In genomic region chr3:149095487-149095886, GRCh38 we compare ENCODE assay signal across 12 cellular contexts. TPM values are rescaled to one million over a fixed set of nuclear protein-coding genes. Genes with fewer than 3 reads are reported as not detected.
A peak's percentile ranks its signal among the peaks of the same experiment; 100 is the strongest.
DNase-seq lines count a peak whose midpoint lies in the region; ATAC-seq and TF ChIP-seq lines count a peak whose summit lies in the region.
"Had no signal": no experiment of that assay in that cellular context is flagged by ENCODE, and none has a peak within 500 bp of the region (broad histone marks: within the 10 kb centered on the region; RNA-seq: fewer than 3 reads in every experiment).

No MANE protein-coding gene starts in this region.

- no peaks in the 10 kb centered on the region for H3K9me3 ChIP-seq in gastrocnemius medialis
- H3K9me3 ChIP-seq: vagina had no signal

- H3K4me1 ChIP-seq in gastrocnemius medialis, result no peaks in the 10 kb centered on the region
- H3K4me1 ChIP-seq: vagina had no signal

- no peak for TF ChIP-seq CTCF in gastrocnemius medialis (IDR thresholded peaks at IDR 0.05 in 4 of 5, conservative IDR thresholded peaks at IDR 0.05 in 1 of 5)

- no peaks in the 10 kb centered on the region for H3K36me3 ChIP-seq in gastrocnemius medialis
- H3K36me3 ChIP-seq: vagina had no signal

- in situ Hi-C loops in gastrocnemius medialis (cut with MboI; ENCODE audit: low sequenced_read_pairs in 4 of 4), result no loop called here

- H3K36me3 Mint-ChIP-seq in memory B cell, result no peaks in the 10 kb centered on the region
- no peaks in the 10 kb centered on the region for H3K36me3 Mint-ChIP-seq in activated T-helper 2 cell treated with anti-CD3 and anti-CD28 coated beads, Interferon-gamma antibody, Interleukin-2, Interleukin-4, amounts not matched to agents 10 μg/mL and 5 μg/mL and 100 μg/mL, durations not matched to agents 14 hours and 24 hours and 36 hours (ENCODE audit: low read depth)
- no peaks in the 10 kb centered on the region for H3K36me3 Mint-ChIP-seq in stimulated activated effector memory CD8-positive, alpha-beta T cell treated with anti-CD3 and anti-CD28 coated beads, Interleukin-12 subunit alpha, Interleukin-12 subunit beta, amount 100 ng/mL, for 72 hours

- DNase-seq in memory B cell (ENCODE audit: low spot score in 2 of 2), result no peak
- DNase-seq in NCI-H345 (lab: John Stamatoyannopoulos, UW), result no peak
- DNase-seq in activated T-helper 2 cell treated with anti-CD3 and anti-CD28 coated beads, Interferon-gamma antibody, Interleukin-2, Interleukin-4, amounts not matched to agents 10 μg/mL and 5 μg/mL and 100 μg/mL, durations not matched to agents 14 hours and 24 hours and 36 hours (ENCODE audit: low spot score), result no peak
- no peak for DNase-seq in stimulated activated effector memory CD8-positive, alpha-beta T cell treated with anti-CD3 and anti-CD28 coated beads, Interleukin-12 subunit alpha, Interleukin-12 subunit beta, amount 100 ng/mL, for 72 hours (ENCODE audit: low spot score in 2 of 2)
- DNase-seq in gastrocnemius medialis, result no peak
- DNase-seq: activated T-cell treated with anti-CD3 and anti-CD28 coated beads, Interleukin-2, amount 50 U/mL, for 72 hours; KG1; NCI-H446 had no signal

- ATAC-seq in GM18868 (IDR thresholded peaks at IDR 0.05; ENCODE audit: unreplicated experiment) (peak; percentile 92), GM21786 (IDR thresholded peaks at IDR 0.05; ENCODE audit: unreplicated experiment) (peak; percentile 88), HG03378 (IDR thresholded peaks at IDR 0.05; ENCODE audit: unreplicated experiment) (peak; percentile 94), memory B cell (ENCODE audit: low read depth) (peak; percentile 94), gastrocnemius medialis (no peak)
- ATAC-seq in stimulated activated effector memory CD8-positive, alpha-beta T cell treated with anti-CD3 and anti-CD28 coated beads, Interleukin-12 subunit alpha, Interleukin-12 subunit beta, amount 100 ng/mL, for 72 hours, result no peak
- ATAC-seq: activated T-cell treated with anti-CD3 and anti-CD28 coated beads, Interleukin-2, amount 50 U/mL, for 72 hours had no signal

- intact Hi-C loops in activated T-helper 2 cell treated with anti-CD3 and anti-CD28 coated beads, Interferon-gamma antibody, Interleukin-2, Interleukin-4, amounts not matched to agents 10 μg/mL and 5 μg/mL and 100 μg/mL, durations not matched to agents 14 hours and 24 hours and 36 hours (cut with micrococcal nuclease), result no loop called here
- intact Hi-C loops in gastrocnemius medialis (cut with DNase I; ENCODE audit: low total_unique reads), result no loop called here

- H3K27ac Mint-ChIP-seq in memory B cell, result no peak overlapping the region
- no peak overlapping the region for H3K27ac Mint-ChIP-seq in activated T-helper 2 cell treated with anti-CD3 and anti-CD28 coated beads, Interferon-gamma antibody, Interleukin-2, Interleukin-4, amounts not matched to agents 10 μg/mL and 5 μg/mL and 100 μg/mL, durations not matched to agents 14 hours and 24 hours and 36 hours
- no peak overlapping the region for H3K27ac Mint-ChIP-seq in stimulated activated effector memory CD8-positive, alpha-beta T cell treated with anti-CD3 and anti-CD28 coated beads, Interleukin-12 subunit alpha, Interleukin-12 subunit beta, amount 100 ng/mL, for 72 hours
- H3K27ac Mint-ChIP-seq: activated T-cell treated with anti-CD3 and anti-CD28 coated beads, Interleukin-2, amount 50 U/mL, for 72 hours had no signal

- H3K9me3 Mint-ChIP-seq in memory B cell, result no peaks in the 10 kb centered on the region
- no peaks in the 10 kb centered on the region for H3K9me3 Mint-ChIP-seq in activated T-helper 2 cell treated with anti-CD3 and anti-CD28 coated beads, Interferon-gamma antibody, Interleukin-2, Interleukin-4, amounts not matched to agents 10 μg/mL and 5 μg/mL and 100 μg/mL, durations not matched to agents 14 hours and 24 hours and 36 hours
- H3K9me3 Mint-ChIP-seq in stimulated activated effector memory CD8-positive, alpha-beta T cell treated with anti-CD3 and anti-CD28 coated beads, Interleukin-12 subunit alpha, Interleukin-12 subunit beta, amount 100 ng/mL, for 72 hours, result no peaks in the 10 kb centered on the region
- H3K9me3 Mint-ChIP-seq: activated T-cell treated with anti-CD3 and anti-CD28 coated beads, Interleukin-2, amount 50 U/mL, for 72 hours had no signal

- no peak overlapping the region for H3K27ac ChIP-seq in gastrocnemius medialis
- H3K27ac ChIP-seq: vagina had no signal

- H3K4me3 Mint-ChIP-seq in memory B cell, result no peak overlapping the region
- no peak overlapping the region for H3K4me3 Mint-ChIP-seq in activated T-helper 2 cell treated with anti-CD3 and anti-CD28 coated beads, Interferon-gamma antibody, Interleukin-2, Interleukin-4, amounts not matched to agents 10 μg/mL and 5 μg/mL and 100 μg/mL, durations not matched to agents 14 hours and 24 hours and 36 hours (ENCODE audit: low read depth)
- no peak overlapping the region for H3K4me3 Mint-ChIP-seq in stimulated activated effector memory CD8-positive, alpha-beta T cell treated with anti-CD3 and anti-CD28 coated beads, Interleukin-12 subunit alpha, Interleukin-12 subunit beta, amount 100 ng/mL, for 72 hours
- H3K4me3 Mint-ChIP-seq: activated T-cell treated with anti-CD3 and anti-CD28 coated beads, Interleukin-2, amount 50 U/mL, for 72 hours had no signal

- no peak for TF ChIP-seq POLR2A in gastrocnemius medialis (IDR thresholded peaks at IDR 0.05)

- no peaks in the 10 kb centered on the region for H3K27me3 Mint-ChIP-seq in memory B cell
- peaks cover 8% of the 10 kb centered on the region for H3K27me3 Mint-ChIP-seq in activated T-helper 2 cell treated with anti-CD3 and anti-CD28 coated beads, Interferon-gamma antibody, Interleukin-2, Interleukin-4, amounts not matched to agents 10 μg/mL and 5 μg/mL and 100 μg/mL, durations not matched to agents 14 hours and 24 hours and 36 hours (ENCODE audit: low read depth)

- H3K4me3 ChIP-seq in gastrocnemius medialis, result no peak overlapping the region
- H3K4me3 ChIP-seq: vagina had no signal

- no peaks in the 10 kb centered on the region for H3K27me3 ChIP-seq in gastrocnemius medialis
- H3K27me3 ChIP-seq: vagina had no signal

- peaks cover 12% of the 10 kb centered on the region for H3K4me1 Mint-ChIP-seq in memory B cell
- no peaks in the 10 kb centered on the region for H3K4me1 Mint-ChIP-seq in activated T-helper 2 cell treated with anti-CD3 and anti-CD28 coated beads, Interferon-gamma antibody, Interleukin-2, Interleukin-4, amounts not matched to agents 10 μg/mL and 5 μg/mL and 100 μg/mL, durations not matched to agents 14 hours and 24 hours and 36 hours (ENCODE audit: low read depth)
- H3K4me1 Mint-ChIP-seq in stimulated activated effector memory CD8-positive, alpha-beta T cell treated with anti-CD3 and anti-CD28 coated beads, Interleukin-12 subunit alpha, Interleukin-12 subunit beta, amount 100 ng/mL, for 72 hours, result no peaks in the 10 kb centered on the region

RNA-seq across cellular contexts. Expression of gene HLTF, which starts 9.2 kb away (rescaled TPM):
- 20.8 and 23.9 TPM in 2 replicates for total RNA-seq in activated T-helper 2 cell treated with anti-CD3 and anti-CD28 coated beads, Interferon-gamma antibody, Interleukin-2, Interleukin-4, amounts not matched to agents 10 μg/mL and 5 μg/mL and 100 μg/mL, durations not matched to agents 14 hours and 24 hours and 36 hours
- total RNA-seq in gastrocnemius medialis, result 10 to 100 TPM in 1 of 4 donors, 1 to 10 TPM in 3; 2.8 to 11.0 (median 5.9) TPM

RNA-seq across cellular contexts. Expression of gene HPS3, which starts 34.0 kb away (rescaled TPM):
- 20.2 and 24.4 TPM in 2 replicates for total RNA-seq in activated T-helper 2 cell treated with anti-CD3 and anti-CD28 coated beads, Interferon-gamma antibody, Interleukin-2, Interleukin-4, amounts not matched to agents 10 μg/mL and 5 μg/mL and 100 μg/mL, durations not matched to agents 14 hours and 24 hours and 36 hours
- 1 to 10 TPM; 3.1 to 5.5 (median 4.4) TPM for total RNA-seq in gastrocnemius medialis

Comparison
In these comparisons a context has a peak if more than half of its experiments do, and no peak if none do; other contexts are left out.
1. ATAC-seq: peak in GM18868 (single experiment), GM21786 (single experiment), HG03378 (single experiment) and memory B cell (single experiment); none in stimulated activated effector memory CD8-positive, alpha-beta T cell treated with anti-CD3 and anti-CD28 coated beads, Interleukin-12 subunit alpha, Interleukin-12 subunit beta, amount 100 ng/mL, for 72 hours (single experiment) and gastrocnemius medialis (0 of 2).